ENCODE assay signal across 1 cellular context in the genomic region with DNA sequence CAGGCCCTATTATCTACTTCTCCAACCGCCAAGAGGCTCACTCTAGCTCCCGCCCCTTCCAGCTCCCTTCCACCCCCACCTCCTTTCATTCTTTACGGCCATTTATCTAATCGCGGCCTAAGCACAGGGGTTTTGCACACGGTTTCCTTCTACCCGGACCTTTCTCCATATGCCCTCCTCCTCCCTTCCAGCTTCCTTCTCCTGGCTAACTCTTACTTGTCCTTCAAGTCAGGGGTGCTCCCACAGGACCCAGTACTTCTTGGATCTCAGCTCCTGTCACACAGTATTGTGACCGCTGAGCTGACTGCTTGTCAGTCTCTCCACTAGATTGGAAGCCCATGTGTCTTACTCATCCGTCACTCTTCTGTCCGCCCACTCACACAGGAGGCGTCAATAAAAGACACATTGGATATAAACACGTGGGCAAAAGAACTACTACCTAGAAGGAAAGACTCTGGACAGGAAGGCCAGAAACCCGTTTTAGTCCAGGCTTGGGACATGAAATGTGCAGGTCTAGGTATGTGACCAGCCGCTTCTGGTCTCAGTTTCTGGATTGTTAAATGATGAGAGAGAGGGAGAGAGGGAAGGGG.
TF ChIP-seq lines count a peak whose summit lies in the region.

No MANE protein-coding gene starts in this region.

TF ChIP-seq in K562, 482 proteins besides CTCF, POLR2A, EP300 and RAD21 (continued from another document and continues in another):
- TF ChIP-seq SMC3 (conservative IDR thresholded peaks at IDR 0.05; ENCODE audit: insufficient read depth, low read depth, low read length) (no peak), CHD2 (IDR thresholded peaks at IDR 0.05; ENCODE audit: low read depth, low read length) (no peak), LARP7 (IDR thresholded peaks at IDR 0.05) (no peak), C11orf30 (IDR thresholded peaks at IDR 0.05; ENCODE audit: low read depth) (no peak), ADNP (tag; IDR thresholded peaks at IDR 0.05) (no peak), ZFP30 (CRISPR knock-in tag; IDR thresholded peaks at IDR 0.05; ENCODE audit: borderline replicate concordance) (no peak), POLR2G (IDR thresholded peaks at IDR 0.05; ENCODE audit: low read depth, low read length) (no peak), CAMTA2 (CRISPR knock-in tag; conservative IDR thresholded peaks at IDR 0.05) (no peak), ZNF165 (CRISPR knock-in tag; IDR thresholded peaks at IDR 0.05; ENCODE audit: borderline replicate concordance) (no peak), PPARD (CRISPR knock-in tag; IDR thresholded peaks at IDR 0.05) (no peak), CCNT2 (IDR thresholded peaks at IDR 0.05; ENCODE audit: borderline replicate concordance, extremely low read depth, insufficient read length, low read depth, low read length) (no peak), HDAC2 (IDR thresholded peaks at IDR 0.05) (peak; percentile 67; the same call in 1 of the 2 replicates), MXI1 (IDR thresholded peaks at IDR 0.05; ENCODE audit: low read depth, low read length) (no peak), HOXB6 (CRISPR knock-in tag; IDR thresholded peaks at IDR 0.05; ENCODE audit: borderline replicate concordance) (no peak), HMG20B (CRISPR knock-in tag; IDR thresholded peaks at IDR 0.05) (no peak), HDAC1 (IDR thresholded peaks at IDR 0.05) (peak in 1 of 2 experiments; percentile 73; a peak in 1 of 4 replicates), TEAD4 (IDR thresholded peaks at IDR 0.05; ENCODE audit: low read length) (0 out of 2 replicates have a peak, but pooled peaks have one; percentile 5), TEAD4 (CRISPR knock-in tag; IDR thresholded peaks at IDR 0.05; ENCODE audit: borderline replicate concordance) (no peak), TAL1 (IDR thresholded peaks at IDR 0.05) (0 out of 2 replicates have a peak, but pooled peaks have one; percentile 3), TAF7 (tag; IDR thresholded peaks at IDR 0.05) (no peak), FOXP1 (CRISPR knock-in tag; IDR thresholded peaks at IDR 0.05) (no peak), CSDE1 (IDR thresholded peaks at IDR 0.05) (no peak), PYGO2 (tag; IDR thresholded peaks at IDR 0.05) (no peak), SIN3A (IDR thresholded peaks at IDR 0.05; ENCODE audit: borderline replicate concordance in 2 of 2, control insufficient read depth in 1 of 2, low read depth in 2 of 2, low read length in 2 of 2) (no peak), MTA3 (IDR thresholded peaks at IDR 0.05; ENCODE audit: borderline replicate concordance) (no peak; the same call in 1 of the 2 replicates), RBM17 (IDR thresholded peaks at IDR 0.05; ENCODE audit: borderline replicate concordance, low read depth, low read length) (no peak), ZBTB1 (CRISPR knock-in tag; IDR thresholded peaks at IDR 0.05; ENCODE audit: borderline replicate concordance, low read depth) (no peak), MCM7 (IDR thresholded peaks at IDR 0.05) (no peak), ZBTB12 (CRISPR knock-in tag; IDR thresholded peaks at IDR 0.05) (no peak), ZNF316 (IDR thresholded peaks at IDR 0.05) (peak; percentile 72), KLF13 (tag; IDR thresholded peaks at IDR 0.05; ENCODE audit: borderline replicate concordance, low read depth) (peak; percentile 55; the same call in 1 of the 2 replicates), IRF9 (tag; IDR thresholded peaks at IDR 0.05) (no peak), MED1 (CRISPR knock-in tag; IDR thresholded peaks at IDR 0.05; ENCODE audit: borderline replicate concordance) (no peak), TRIM28 (IDR thresholded peaks at IDR 0.05) (no peak), ZNF740 (CRISPR knock-in tag; IDR thresholded peaks at IDR 0.05) (peak; percentile 11; the same call in 1 of the 2 replicates), ZNF740 (tag; IDR thresholded peaks at IDR 0.05) (no peak), ETS1 (conservative IDR thresholded peaks at IDR 0.05; ENCODE audit: control insufficient read depth, low read depth, low read length) (no peak), RBBP5 (IDR thresholded peaks at IDR 0.05; ENCODE audit: borderline replicate concordance, insufficient read depth, low read length, poor library complexity, severe bottlenecking) (no peak), DMBX1 (CRISPR knock-in tag; IDR thresholded peaks at IDR 0.05; ENCODE audit: borderline replicate concordance) (no peak), RNF2 (IDR thresholded peaks at IDR 0.05) (no peak), GABPB1 (CRISPR knock-in tag; IDR thresholded peaks at IDR 0.05) (peak; percentile 46; the same call in 1 of the 2 replicates), MYBL2 (IDR thresholded peaks at IDR 0.05; ENCODE audit: low read depth) (no peak), MYBL2 (CRISPR knock-in tag; IDR thresholded peaks at IDR 0.05; ENCODE audit: borderline replicate concordance) (no peak), DIDO1 (tag; IDR thresholded peaks at IDR 0.05; ENCODE audit: low read depth) (no peak), ARID3B (CRISPR knock-in tag; IDR thresholded peaks at IDR 0.05; ENCODE audit: borderline replicate concordance) (no peak), DACH1 (IDR thresholded peaks at IDR 0.05; ENCODE audit: partially characterized antibody) (no peak), ZNF77 (CRISPR knock-in tag; IDR thresholded peaks at IDR 0.05) (no peak), SMARCA5 (IDR thresholded peaks at IDR 0.05) (no peak), HIVEP1 (CRISPR knock-in tag; IDR thresholded peaks at IDR 0.05) (no peak), ZZZ3 (IDR thresholded peaks at IDR 0.05) (no peak)
- TF ChIP-seq, protein P1, sequence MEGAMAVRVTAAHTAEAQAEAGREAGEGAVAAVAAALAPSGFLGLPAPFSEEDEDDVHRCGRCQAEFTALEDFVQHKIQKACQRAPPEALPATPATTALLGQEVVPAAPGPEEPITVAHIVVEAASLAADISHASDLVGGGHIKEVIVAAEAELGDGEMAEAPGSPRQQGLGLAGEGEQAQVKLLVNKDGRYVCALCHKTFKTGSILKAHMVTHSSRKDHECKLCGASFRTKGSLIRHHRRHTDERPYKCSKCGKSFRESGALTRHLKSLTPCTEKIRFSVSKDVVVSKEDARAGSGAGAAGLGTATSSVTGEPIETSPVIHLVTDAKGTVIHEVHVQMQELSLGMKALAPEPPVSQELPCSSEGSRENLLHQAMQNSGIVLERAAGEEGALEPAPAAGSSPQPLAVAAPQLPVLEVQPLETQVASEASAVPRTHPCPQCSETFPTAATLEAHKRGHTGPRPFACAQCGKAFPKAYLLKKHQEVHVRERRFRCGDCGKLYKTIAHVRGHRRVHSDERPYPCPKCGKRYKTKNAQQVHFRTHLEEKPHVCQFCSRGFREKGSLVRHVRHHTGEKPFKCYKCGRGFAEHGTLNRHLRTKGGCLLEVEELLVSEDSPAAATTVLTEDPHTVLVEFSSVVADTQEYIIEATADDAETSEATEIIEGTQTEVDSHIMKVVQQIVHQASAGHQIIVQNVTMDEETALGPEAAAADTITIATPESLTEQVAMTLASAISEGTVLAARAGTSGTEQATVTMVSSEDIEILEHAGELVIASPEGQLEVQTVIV (CRISPR knock-in tag; IDR thresholded peaks at IDR 0.05; ENCODE audit: borderline replicate concordance): no peak
- TF ChIP-seq, protein P2, sequence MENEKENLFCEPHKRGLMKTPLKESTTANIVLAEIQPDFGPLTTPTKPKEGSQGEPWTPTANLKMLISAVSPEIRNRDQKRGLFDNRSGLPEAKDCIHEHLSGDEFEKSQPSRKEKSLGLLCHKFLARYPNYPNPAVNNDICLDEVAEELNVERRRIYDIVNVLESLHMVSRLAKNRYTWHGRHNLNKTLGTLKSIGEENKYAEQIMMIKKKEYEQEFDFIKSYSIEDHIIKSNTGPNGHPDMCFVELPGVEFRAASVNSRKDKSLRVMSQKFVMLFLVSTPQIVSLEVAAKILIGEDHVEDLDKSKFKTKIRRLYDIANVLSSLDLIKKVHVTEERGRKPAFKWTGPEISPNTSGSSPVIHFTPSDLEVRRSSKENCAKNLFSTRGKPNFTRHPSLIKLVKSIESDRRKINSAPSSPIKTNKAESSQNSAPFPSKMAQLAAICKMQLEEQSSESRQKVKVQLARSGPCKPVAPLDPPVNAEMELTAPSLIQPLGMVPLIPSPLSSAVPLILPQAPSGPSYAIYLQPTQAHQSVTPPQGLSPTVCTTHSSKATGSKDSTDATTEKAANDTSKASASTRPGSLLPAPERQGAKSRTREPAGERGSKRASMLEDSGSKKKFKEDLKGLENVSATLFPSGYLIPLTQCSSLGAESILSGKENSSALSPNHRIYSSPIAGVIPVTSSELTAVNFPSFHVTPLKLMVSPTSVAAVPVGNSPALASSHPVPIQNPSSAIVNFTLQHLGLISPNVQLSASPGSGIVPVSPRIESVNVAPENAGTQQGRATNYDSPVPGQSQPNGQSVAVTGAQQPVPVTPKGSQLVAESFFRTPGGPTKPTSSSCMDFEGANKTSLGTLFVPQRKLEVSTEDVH (IDR thresholded peaks at IDR 0.05; ENCODE audit: low read depth, partially characterized antibody): no peak
- TF ChIP-seq, protein P3, sequence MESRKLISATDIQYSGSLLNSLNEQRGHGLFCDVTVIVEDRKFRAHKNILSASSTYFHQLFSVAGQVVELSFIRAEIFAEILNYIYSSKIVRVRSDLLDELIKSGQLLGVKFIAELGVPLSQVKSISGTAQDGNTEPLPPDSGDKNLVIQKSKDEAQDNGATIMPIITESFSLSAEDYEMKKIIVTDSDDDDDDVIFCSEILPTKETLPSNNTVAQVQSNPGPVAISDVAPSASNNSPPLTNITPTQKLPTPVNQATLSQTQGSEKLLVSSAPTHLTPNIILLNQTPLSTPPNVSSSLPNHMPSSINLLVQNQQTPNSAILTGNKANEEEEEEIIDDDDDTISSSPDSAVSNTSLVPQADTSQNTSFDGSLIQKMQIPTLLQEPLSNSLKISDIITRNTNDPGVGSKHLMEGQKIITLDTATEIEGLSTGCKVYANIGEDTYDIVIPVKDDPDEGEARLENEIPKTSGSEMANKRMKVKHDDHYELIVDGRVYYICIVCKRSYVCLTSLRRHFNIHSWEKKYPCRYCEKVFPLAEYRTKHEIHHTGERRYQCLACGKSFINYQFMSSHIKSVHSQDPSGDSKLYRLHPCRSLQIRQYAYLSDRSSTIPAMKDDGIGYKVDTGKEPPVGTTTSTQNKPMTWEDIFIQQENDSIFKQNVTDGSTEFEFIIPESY (CRISPR knock-in tag; IDR thresholded peaks at IDR 0.05): no peak
- TF ChIP-seq, protein P4, sequence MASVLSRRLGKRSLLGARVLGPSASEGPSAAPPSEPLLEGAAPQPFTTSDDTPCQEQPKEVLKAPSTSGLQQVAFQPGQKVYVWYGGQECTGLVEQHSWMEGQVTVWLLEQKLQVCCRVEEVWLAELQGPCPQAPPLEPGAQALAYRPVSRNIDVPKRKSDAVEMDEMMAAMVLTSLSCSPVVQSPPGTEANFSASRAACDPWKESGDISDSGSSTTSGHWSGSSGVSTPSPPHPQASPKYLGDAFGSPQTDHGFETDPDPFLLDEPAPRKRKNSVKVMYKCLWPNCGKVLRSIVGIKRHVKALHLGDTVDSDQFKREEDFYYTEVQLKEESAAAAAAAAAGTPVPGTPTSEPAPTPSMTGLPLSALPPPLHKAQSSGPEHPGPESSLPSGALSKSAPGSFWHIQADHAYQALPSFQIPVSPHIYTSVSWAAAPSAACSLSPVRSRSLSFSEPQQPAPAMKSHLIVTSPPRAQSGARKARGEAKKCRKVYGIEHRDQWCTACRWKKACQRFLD (CRISPR knock-in tag; IDR thresholded peaks at IDR 0.05): no peak; the same call in 1 of the 2 replicates
- TF ChIP-seq, protein P5, sequence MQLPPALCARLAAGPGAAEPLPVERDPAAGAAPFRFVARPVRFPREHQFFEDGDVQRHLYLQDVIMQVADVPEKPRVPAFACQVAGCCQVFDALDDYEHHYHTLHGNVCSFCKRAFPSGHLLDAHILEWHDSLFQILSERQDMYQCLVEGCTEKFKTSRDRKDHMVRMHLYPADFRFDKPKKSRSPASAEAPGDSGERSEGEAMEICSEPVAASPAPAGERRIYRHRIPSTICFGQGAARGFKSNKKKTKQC (CRISPR knock-in tag; IDR thresholded peaks at IDR 0.05): no peak
